In genomic region chr6:5085638-5086293, GRCh38 we compare ENCODE assay signal across 1 cellular context.
TF ChIP-seq lines count a peak whose summit lies in the region.

No MANE protein-coding gene starts in this region.

TF ChIP-seq in liver, 16 proteins besides CTCF, POLR2A, EP300 and RAD21 (continued from another document):
- TF ChIP-seq REST (IDR thresholded peaks at IDR 0.05) = no peak
- TF ChIP-seq TAF1 (conservative IDR thresholded peaks at IDR 0.05) = no peak
